ENCODE assay signal across 17 cellular contexts in the genomic region with DNA sequence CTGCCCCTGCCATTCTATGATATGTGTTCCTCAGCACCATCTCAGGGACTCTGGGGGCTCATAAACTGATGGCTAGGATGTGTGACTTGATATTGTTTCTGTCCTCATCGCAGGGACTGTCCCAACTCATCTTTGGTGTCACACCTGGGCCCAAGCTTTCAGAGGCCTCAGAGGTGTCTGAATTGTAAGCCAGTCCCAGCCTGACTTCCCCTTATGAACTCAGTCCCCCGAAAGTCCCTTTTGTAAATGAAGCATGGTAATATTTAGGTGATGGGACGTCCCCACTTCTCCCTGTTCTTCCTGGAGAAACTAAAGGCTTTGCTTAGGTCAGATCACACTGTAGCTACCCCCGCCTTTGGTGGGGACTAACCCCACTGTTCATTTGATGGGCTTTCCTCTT.
DNase-seq lines count a peak whose midpoint lies in the region; ATAC-seq and TF ChIP-seq lines count a peak whose summit lies in the region.
"Had no signal": no experiment of that assay in that cellular context is flagged by ENCODE, and none has a peak within 500 bp of the region (broad histone marks: within the 10 kb centered on the region; RNA-seq: fewer than 3 reads in every experiment).

No MANE protein-coding gene starts in this region.

- H3K36me3 ChIP-seq in gastrocnemius medialis (no peaks in the 10 kb centered on the region), WERI-Rb-1 (no peaks in the 10 kb centered on the region)
- H3K36me3 ChIP-seq: esophagus squamous epithelium had no signal

- H3K4me1 ChIP-seq in gastrocnemius medialis = peaks cover 0 to 2% of the 10 kb centered on the region in 2 donors
- H3K4me1 ChIP-seq: body of pancreas, esophagus squamous epithelium had no signal

- no peak for TF ChIP-seq POLR2A in gastrocnemius medialis (IDR thresholded peaks at IDR 0.05)

- TF ChIP-seq CTCF in gastrocnemius medialis (IDR thresholded peaks at IDR 0.05 in 4 of 5, conservative IDR thresholded peaks at IDR 0.05 in 1 of 5) = no peak
- no peak for TF ChIP-seq CTCF in WERI-Rb-1 (IDR thresholded peaks at IDR 0.05; ENCODE audit: low read depth, low read length)

- peaks cover 0 to 9% of the 10 kb centered on the region in 2 donors for H3K9me3 Mint-ChIP-seq in activated naive CD4-positive, alpha-beta T cell treated with anti-CD3 and anti-CD28 coated beads, Interleukin-2, amount 50 U/mL, for 72 hours
- peaks cover 0 to 6% of the 10 kb centered on the region in 2 donors for H3K9me3 Mint-ChIP-seq in stimulated activated naive CD8-positive, alpha-beta T cell treated with anti-CD3 and anti-CD28 coated beads, Interleukin-15, amount 100 ng/mL, for 72 hours
- H3K9me3 Mint-ChIP-seq: H9, nephron had no signal

- no peak overlapping the region for H3K27ac ChIP-seq in gastrocnemius medialis
- H3K27ac ChIP-seq in WERI-Rb-1 = no peak overlapping the region
- H3K27ac ChIP-seq: body of pancreas, esophagus squamous epithelium had no signal

- in situ Hi-C loops in gastrocnemius medialis (cut with MboI; ENCODE audit: low sequenced_read_pairs in 4 of 4) = no loop called here

- no peak overlapping the region for H3K4me3 ChIP-seq in gastrocnemius medialis
- H3K4me3 ChIP-seq in WERI-Rb-1 (ENCODE audit: low read depth, low read length) = no peak overlapping the region
- H3K4me3 ChIP-seq: body of pancreas, esophagus squamous epithelium had no signal

- DNase-seq in activated naive CD4-positive, alpha-beta T cell treated with anti-CD3 and anti-CD28 coated beads, Interleukin-2, amount 50 U/mL, for 72 hours (ENCODE audit: low spot score in 2 of 2) = peak in 1 of 2 donors; percentile 74
- DNase-seq in activated naive CD4-positive, alpha-beta T cell treated with anti-CD3 and anti-CD28 coated beads, Interleukin-2, amount 50 U/mL, for 16 hours = no peak
- peak; percentile 46 to 76 for DNase-seq in stimulated activated naive CD8-positive, alpha-beta T cell treated with anti-CD3 and anti-CD28 coated beads, Interleukin-15, amount 100 ng/mL, for 72 hours
- no peak for DNase-seq in gastrocnemius medialis
- no peak for DNase-seq in occipital lobe (lab: John Stamatoyannopoulos, UW)
- DNase-seq in WERI-Rb-1 = no peak
- DNase-seq: activated CD8-positive, alpha-beta memory T cell treated with anti-CD3 and anti-CD28 coated beads, Interleukin-2, amount 10 ng/mL, durations not matched to agents 7 days and 5 days; body of pancreas; esophagus squamous epithelium; H9; KG1; NCI-H446 treated with DMSO at 0.1 percent for 48 hours; SK-N-SH; stimulated activated naive CD4-positive, alpha-beta T cell treated with Interleukin-2 at 50 U/mL for 16 hours had no signal

- peak overlapping the region in 1 of 2 donors; percentile 22 for H3K4me3 Mint-ChIP-seq in stimulated activated naive CD8-positive, alpha-beta T cell treated with anti-CD3 and anti-CD28 coated beads, Interleukin-15, amount 100 ng/mL, for 72 hours
- H3K4me3 Mint-ChIP-seq: activated CD8-positive, alpha-beta memory T cell treated with anti-CD3 and anti-CD28 coated beads, Interleukin-2, amount 10 ng/mL, durations not matched to agents 7 days and 5 days; H9; nephron had no signal

- H3K9me3 ChIP-seq in gastrocnemius medialis (no peaks in the 10 kb centered on the region), WERI-Rb-1 (ENCODE audit: severe bottlenecking) (no peaks in the 10 kb centered on the region)
- H3K9me3 ChIP-seq: body of pancreas, esophagus squamous epithelium, SK-N-SH had no signal

- H3K4me1 Mint-ChIP-seq in stimulated activated naive CD8-positive, alpha-beta T cell treated with anti-CD3 and anti-CD28 coated beads, Interleukin-15, amount 100 ng/mL, for 72 hours = peaks cover 90% of the 10 kb centered on the region

- no peaks in the 10 kb centered on the region for H3K27me3 ChIP-seq in gastrocnemius medialis
- H3K27me3 ChIP-seq in WERI-Rb-1 (ENCODE audit: insufficient read depth, low read depth, severe bottlenecking) = no peaks in the 10 kb centered on the region
- H3K27me3 ChIP-seq: body of pancreas had no signal

- peaks cover 25% of the 10 kb centered on the region for H3K27me3 Mint-ChIP-seq in stimulated activated naive CD8-positive, alpha-beta T cell treated with anti-CD3 and anti-CD28 coated beads, Interleukin-15, amount 100 ng/mL, for 72 hours

- no peak overlapping the region for H3K27ac Mint-ChIP-seq in activated naive CD4-positive, alpha-beta T cell treated with anti-CD3 and anti-CD28 coated beads, Interleukin-2, amount 50 U/mL, for 72 hours
- no peak overlapping the region for H3K27ac Mint-ChIP-seq in stimulated activated naive CD8-positive, alpha-beta T cell treated with anti-CD3 and anti-CD28 coated beads, Interleukin-15, amount 100 ng/mL, for 72 hours
- H3K27ac Mint-ChIP-seq: activated CD8-positive, alpha-beta memory T cell treated with anti-CD3 and anti-CD28 coated beads, Interleukin-2, amount 10 ng/mL, durations not matched to agents 7 days and 5 days; H9; nephron had no signal

- peak; percentile 62 to 88 for ATAC-seq in activated naive CD4-positive, alpha-beta T cell treated with anti-CD3 and anti-CD28 coated beads, Interleukin-2, amount 50 U/mL, for 72 hours
- ATAC-seq in GM21825 (IDR thresholded peaks at IDR 0.05; ENCODE audit: unreplicated experiment) (peak; percentile 82), HG03520 (IDR thresholded peaks at IDR 0.05; ENCODE audit: unreplicated experiment) (peak; percentile 73), gastrocnemius medialis (no peak)
- ATAC-seq in stimulated activated naive CD8-positive, alpha-beta T cell treated with anti-CD3 and anti-CD28 coated beads, Interleukin-15, amount 100 ng/mL, for 72 hours = peak; percentile 94
- ATAC-seq: activated CD8-positive, alpha-beta memory T cell treated with anti-CD3 and anti-CD28 coated beads, Interleukin-2, amount 10 ng/mL, durations not matched to agents 7 days and 5 days; body of pancreas had no signal

- H3K36me3 Mint-ChIP-seq in activated naive CD4-positive, alpha-beta T cell treated with anti-CD3 and anti-CD28 coated beads, Interleukin-2, amount 50 U/mL, for 72 hours = peaks cover 5 to 23% of the 10 kb centered on the region in 2 donors
- H3K36me3 Mint-ChIP-seq: activated CD8-positive, alpha-beta memory T cell treated with anti-CD3 and anti-CD28 coated beads, Interleukin-2, amount 10 ng/mL, durations not matched to agents 7 days and 5 days had no signal

- intact Hi-C loops in gastrocnemius medialis (cut with DNase I; ENCODE audit: low total_unique reads) = no loop called here

Comparison
In these comparisons a context has a peak if more than half of its experiments do, and no peak if none do; other contexts are left out.
1. ATAC-seq: peak in activated naive CD4-positive, alpha-beta T cell treated with anti-CD3 and anti-CD28 coated beads, Interleukin-2, amount 50 U/mL, for 72 hours (2 of 2), GM21825 (single experiment), HG03520 (single experiment) and stimulated activated naive CD8-positive, alpha-beta T cell treated with anti-CD3 and anti-CD28 coated beads, Interleukin-15, amount 100 ng/mL, for 72 hours (single experiment); none in gastrocnemius medialis (0 of 2).
2. DNase-seq: peak in stimulated activated naive CD8-positive, alpha-beta T cell treated with anti-CD3 and anti-CD28 coated beads, Interleukin-15, amount 100 ng/mL, for 72 hours (2 of 2); none in activated naive CD4-positive, alpha-beta T cell treated with anti-CD3 and anti-CD28 coated beads, Interleukin-2, amount 50 U/mL, for 16 hours (single experiment), gastrocnemius medialis (0 of 2), occipital lobe (single experiment) and WERI-Rb-1 (single experiment).